Comparison of ENCODE assay signal across 8 cellular contexts in genomic region chr3:56347219-56347871, GRCh38.
A peak's percentile ranks its signal among the peaks of the same experiment; 100 is the strongest.
DNase-seq lines count a peak whose midpoint lies in the region; ATAC-seq and TF ChIP-seq lines count a peak whose summit lies in the region.

No MANE protein-coding gene starts in this region.

- no peaks in the 10 kb centered on the region for H3K27me3 ChIP-seq in Peyer's patch

- DNase-seq in activated naive CD4-positive, alpha-beta T cell treated with anti-CD3 and anti-CD28 coated beads for 36 hours: peak; percentile 70
- no peak for DNase-seq in activated naive CD4-positive, alpha-beta T cell (lab: John Stamatoyannopoulos, UW)
- DNase-seq in NCI-H446 treated with DMSO at 0.1 percent for 48 hours (lab: John Stamatoyannopoulos, UW) (peak; percentile 8), cerebellar cortex (ENCODE audit: low spot score) (peak; percentile 22), posterior cingulate gyrus (peak; percentile 30 to 95 (median 74)), Peyer's patch (no peak)

- intact Hi-C loops in activated naive CD4-positive, alpha-beta T cell treated with anti-CD3 and anti-CD28 coated beads for 36 hours (cut with micrococcal nuclease): loop anchor here (1.0 to 10.0 kb wide), 2 partner anchors 100 to 357 kb away; no protein-coding TSS in a partner anchor
- intact Hi-C loops in posterior cingulate gyrus (cut with DNase I): loop anchor here (1.0 to 2.0 kb wide), 2 partner anchors 100 to 147 kb away; no protein-coding TSS in a partner anchor

- CTCF ChIA-PET in activated naive CD4-positive, alpha-beta T cell treated with anti-CD3 and anti-CD28 coated beads for 36 hours (lab: Charles Lee): interaction anchor here (0.6 to 1.4 kb wide), 8 partner anchors 9 to 222 kb away, joined by 3 to 4 read pairs (median 3); no protein-coding TSS in a partner anchor

- ATAC-seq in GM18870 (IDR thresholded peaks at IDR 0.05; ENCODE audit: unreplicated experiment): no peak
- ATAC-seq in GM21367 (IDR thresholded peaks at IDR 0.05; ENCODE audit: unreplicated experiment): no peak

- no peak for TF ChIP-seq CTCF in Peyer's patch (IDR thresholded peaks at IDR 0.05)

- no peak overlapping the region for H3K27ac ChIP-seq in Peyer's patch

- H3K27ac Mint-ChIP-seq in activated naive CD4-positive, alpha-beta T cell treated with anti-CD3 and anti-CD28 coated beads for 36 hours: no peak overlapping the region

- H3K9me3 ChIP-seq in Peyer's patch: no peaks in the 10 kb centered on the region

- no peaks in the 10 kb centered on the region for H3K36me3 ChIP-seq in Peyer's patch

- H3K4me1 ChIP-seq in Peyer's patch: no peaks in the 10 kb centered on the region

- no peaks in the 10 kb centered on the region for H3K36me3 Mint-ChIP-seq in activated naive CD4-positive, alpha-beta T cell treated with anti-CD3 and anti-CD28 coated beads for 36 hours (ENCODE audit: low read depth)

- H3K4me3 ChIP-seq in Peyer's patch: no peak overlapping the region

- no peak overlapping the region for H3K4me3 Mint-ChIP-seq in activated naive CD4-positive, alpha-beta T cell treated with anti-CD3 and anti-CD28 coated beads for 36 hours

- H3K27me3 Mint-ChIP-seq in activated naive CD4-positive, alpha-beta T cell treated with anti-CD3 and anti-CD28 coated beads for 36 hours (ENCODE audit: low read depth): peaks cover 6% of the 10 kb centered on the region

- no peak for TF ChIP-seq POLR2A in Peyer's patch (IDR thresholded peaks at IDR 0.05)

- no peaks in the 10 kb centered on the region for H3K9me3 Mint-ChIP-seq in activated naive CD4-positive, alpha-beta T cell treated with anti-CD3 and anti-CD28 coated beads for 36 hours

- H3K4me1 Mint-ChIP-seq in activated naive CD4-positive, alpha-beta T cell treated with anti-CD3 and anti-CD28 coated beads for 36 hours (ENCODE audit: low read depth): no peaks in the 10 kb centered on the region

Comparison
In these comparisons a context has a peak if more than half of its experiments do, and no peak if none do; other contexts are left out.
1. DNase-seq: peak in activated naive CD4-positive, alpha-beta T cell treated with anti-CD3 and anti-CD28 coated beads for 36 hours (single experiment), NCI-H446 treated with DMSO at 0.1 percent for 48 hours (single experiment), cerebellar cortex (single experiment) and posterior cingulate gyrus (10 of 10); none in activated naive CD4-positive, alpha-beta T cell (0 of 4) and Peyer's patch (0 of 3).